In the genomic region with DNA sequence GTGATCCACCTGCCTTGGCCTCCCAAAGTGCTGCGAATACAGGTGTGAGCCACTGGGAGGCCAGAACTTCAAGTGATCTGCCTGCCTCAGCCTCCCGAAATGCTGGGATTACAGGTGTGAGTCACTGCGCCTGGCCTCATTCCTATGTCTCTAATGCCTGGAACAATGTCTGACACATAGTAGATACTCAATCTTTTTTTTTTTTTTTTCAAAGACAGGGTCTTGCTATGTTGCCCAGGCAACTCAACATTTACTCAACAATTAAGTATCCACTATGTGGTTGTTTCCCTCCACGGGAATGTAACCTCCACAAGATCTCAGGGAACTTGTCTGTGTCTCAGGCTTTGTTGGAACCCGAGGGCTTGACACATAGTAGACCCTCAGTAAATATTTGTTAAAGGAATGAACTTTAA, we compare ENCODE assay signal across 13 cellular contexts. TPM values are rescaled to one million over a fixed set of nuclear protein-coding genes. Genes with fewer than 3 reads are reported as not detected.
A peak's percentile ranks its signal among the peaks of the same experiment; 100 is the strongest.
DNase-seq lines count a peak whose midpoint lies in the region; ATAC-seq, FAIRE-seq and TF ChIP-seq lines count a peak whose summit lies in the region.
"Had no signal": no experiment of that assay in that cellular context is flagged by ENCODE, and none has a peak within 500 bp of the region (broad histone marks: within the 10 kb centered on the region; RNA-seq: fewer than 3 reads in every experiment).

No MANE protein-coding gene starts in this region.

- peaks cover 9% of the 10 kb centered on the region for H3K4me1 ChIP-seq in HUES64 (ENCODE audit: insufficient read depth, low read length)

- no peaks in the 10 kb centered on the region for H3K9me3 Mint-ChIP-seq in naive thymus-derived CD8-positive, alpha-beta T cell
- H3K9me3 Mint-ChIP-seq in activated CD8-positive, alpha-beta T cell treated with anti-CD3 and anti-CD28 coated beads for 36 hours, result peaks cover 2% of the 10 kb centered on the region
- H3K9me3 Mint-ChIP-seq: natural killer cell treated with Interleukin-12 subunit alpha and Interleukin-12 subunit beta and Interleukin-15 and Interleukin-18, amount 100 ng/mL, for 72 hours; stimulated activated effector memory CD8-positive, alpha-beta T cell treated with anti-CD3 and anti-CD28 coated beads, Interleukin-12 subunit alpha, Interleukin-12 subunit beta, amount 100 ng/mL, for 72 hours had no signal

- H3K9me3 ChIP-seq in HUES64 (ENCODE audit: insufficient read depth, low read depth, low read length), result no peaks in the 10 kb centered on the region; the same call in 1 of the 2 replicates

- H3K36me3 ChIP-seq in HUES64 (ENCODE audit: insufficient read depth, low read length) (no peaks in the 10 kb centered on the region), bronchial epithelial cell (ENCODE audit: control insufficient read depth, insufficient read depth, low read length) (no peaks in the 10 kb centered on the region)

- H3K27me3 Mint-ChIP-seq in naive thymus-derived CD8-positive, alpha-beta T cell, result no peaks in the 10 kb centered on the region
- H3K27me3 Mint-ChIP-seq in activated CD8-positive, alpha-beta T cell treated with anti-CD3 and anti-CD28 coated beads for 36 hours, result no peaks in the 10 kb centered on the region
- H3K27me3 Mint-ChIP-seq: natural killer cell treated with Interleukin-12 subunit alpha and Interleukin-12 subunit beta and Interleukin-15 and Interleukin-18, amount 100 ng/mL, for 72 hours had no signal

- peaks cover 8 to 44% (median 27%) of the 10 kb centered on the region in 4 donors for H3K4me1 Mint-ChIP-seq in naive thymus-derived CD8-positive, alpha-beta T cell
- peaks cover 10% of the 10 kb centered on the region for H3K4me1 Mint-ChIP-seq in activated CD8-positive, alpha-beta T cell treated with anti-CD3 and anti-CD28 coated beads for 36 hours (ENCODE audit: low read depth)

- POLR2A ChIA-PET in naive thymus-derived CD8-positive, alpha-beta T cell (lab: Charles Lee), result no interaction called here
- POLR2A ChIA-PET in activated CD8-positive, alpha-beta T cell treated with anti-CD3 and anti-CD28 coated beads for 36 hours (lab: Charles Lee), result no interaction called here

- no peak overlapping the region for H3K4me3 Mint-ChIP-seq in naive thymus-derived CD8-positive, alpha-beta T cell
- H3K4me3 Mint-ChIP-seq in activated CD8-positive, alpha-beta T cell treated with anti-CD3 and anti-CD28 coated beads for 36 hours, result no peak overlapping the region
- H3K4me3 Mint-ChIP-seq: CD14-positive monocyte; natural killer cell treated with Interleukin-12 subunit alpha and Interleukin-12 subunit beta and Interleukin-15 and Interleukin-18, amount 100 ng/mL, for 72 hours; stimulated activated effector memory CD8-positive, alpha-beta T cell treated with anti-CD3 and anti-CD28 coated beads, Interleukin-12 subunit alpha, Interleukin-12 subunit beta, amount 100 ng/mL, for 72 hours had no signal

- no peak for ATAC-seq in HG03139 (IDR thresholded peaks at IDR 0.05; ENCODE audit: unreplicated experiment)
- ATAC-seq in naive thymus-derived CD8-positive, alpha-beta T cell, result no peak
- ATAC-seq in activated CD8-positive, alpha-beta T cell treated with anti-CD3 and anti-CD28 coated beads for 36 hours, result no peak
- ATAC-seq: natural killer cell treated with Interleukin-12 subunit alpha and Interleukin-12 subunit beta and Interleukin-15 and Interleukin-18, amount 100 ng/mL, for 72 hours; stimulated activated effector memory CD8-positive, alpha-beta T cell treated with anti-CD3 and anti-CD28 coated beads, Interleukin-12 subunit alpha, Interleukin-12 subunit beta, amount 100 ng/mL, for 72 hours had no signal

- no peak overlapping the region for H3K4me3 ChIP-seq in AG09309 (ENCODE audit: control insufficient read depth, low read depth, low read length)
- no peak overlapping the region for H3K4me3 ChIP-seq in HUES64 (ENCODE audit: low read length)
- no peak overlapping the region for H3K4me3 ChIP-seq in bronchial epithelial cell (ENCODE audit: low read depth, low read length)

- 82% methylated on average over 5 of the region's 5 CpGs for WGBS in HUES64

- CTCF ChIA-PET in activated CD8-positive, alpha-beta T cell treated with anti-CD3 and anti-CD28 coated beads for 36 hours (lab: Charles Lee), result no interaction called here

- no peak overlapping the region for H3K27ac Mint-ChIP-seq in naive thymus-derived CD8-positive, alpha-beta T cell
- H3K27ac Mint-ChIP-seq in activated CD8-positive, alpha-beta T cell treated with anti-CD3 and anti-CD28 coated beads for 36 hours, result no peak overlapping the region
- H3K27ac Mint-ChIP-seq: natural killer cell treated with Interleukin-12 subunit alpha and Interleukin-12 subunit beta and Interleukin-15 and Interleukin-18, amount 100 ng/mL, for 72 hours; stimulated activated effector memory CD8-positive, alpha-beta T cell treated with anti-CD3 and anti-CD28 coated beads, Interleukin-12 subunit alpha, Interleukin-12 subunit beta, amount 100 ng/mL, for 72 hours had no signal

- H3K27me3 ChIP-seq in HUES64 (ENCODE audit: insufficient read depth, low read length) (no peaks in the 10 kb centered on the region), bronchial epithelial cell (ENCODE audit: control insufficient read depth, insufficient read depth, low read length) (no peaks in the 10 kb centered on the region)

- no peak for FAIRE-seq in bronchial epithelial cell (lab: Jason Lieb, UNC)

- no peak overlapping the region for H3K9ac ChIP-seq in HUES64 (ENCODE audit: low read depth, low read length)

- peak; percentile 17 for TF ChIP-seq CTCF in AG09309 (IDR thresholded peaks at IDR 0.05; ENCODE audit: control insufficient read depth, insufficient read depth, low read depth, low read length, missing control alignments)
- peak; percentile 16 for TF ChIP-seq CTCF in bronchial epithelial cell (IDR thresholded peaks at IDR 0.05; ENCODE audit: insufficient read depth, low read length, severe bottlenecking)
- TF ChIP-seq CTCF in activated CD8-positive, alpha-beta T cell treated with anti-CD3 and anti-CD28 coated beads for 36 hours (IDR thresholded peaks at IDR 0.05), result no peak

- no peak for DNase-seq in AG09309 (ENCODE audit: low read depth)
- peak; percentile 87 for DNase-seq in bronchial epithelial cell (ENCODE audit: low read depth)
- DNase-seq in kidney tubule cell (ENCODE audit: low spot score), result peak; percentile 89
- no peak for DNase-seq in posterior vena cava (ENCODE audit: low spot score)
- DNase-seq in naive thymus-derived CD8-positive, alpha-beta T cell, result no peak
- DNase-seq in activated CD8-positive, alpha-beta T cell treated with anti-CD3 and anti-CD28 coated beads for 36 hours, result no peak
- DNase-seq: hypothalamus, NCI-H1436 treated with DMSO at 0.1 percent for 48 hours had no signal

- H3K27ac ChIP-seq in HUES64 (ENCODE audit: low read depth, low read length), result peak overlapping the region; percentile 43; the same call in 1 of the 2 replicates

- no peaks in the 10 kb centered on the region for H3K36me3 Mint-ChIP-seq in naive thymus-derived CD8-positive, alpha-beta T cell
- H3K36me3 Mint-ChIP-seq in activated CD8-positive, alpha-beta T cell treated with anti-CD3 and anti-CD28 coated beads for 36 hours (ENCODE audit: low read depth), result peaks cover 4% of the 10 kb centered on the region
- H3K36me3 Mint-ChIP-seq: CD14-positive monocyte; natural killer cell treated with Interleukin-12 subunit alpha and Interleukin-12 subunit beta and Interleukin-15 and Interleukin-18, amount 100 ng/mL, for 72 hours; stimulated activated effector memory CD8-positive, alpha-beta T cell treated with anti-CD3 and anti-CD28 coated beads, Interleukin-12 subunit alpha, Interleukin-12 subunit beta, amount 100 ng/mL, for 72 hours had no signal

- intact Hi-C loops in posterior vena cava (cut with DNase I), result loop anchor here in 1 of 2 donors (10.0 kb wide), 1 partner anchor 65 kb away; no protein-coding TSS in a partner anchor
- intact Hi-C loops in activated CD8-positive, alpha-beta T cell treated with anti-CD3 and anti-CD28 coated beads for 36 hours (cut with micrococcal nuclease), result no loop called here

RNA-seq across cellular contexts. Expression of gene TMEM120B, which starts 3.1 kb away (rescaled TPM):
- polyA plus RNA-seq in HUES64 (2013, experiment 1 of 2), result 10.7 TPM
- polyA plus RNA-seq in HUES64 (2013, experiment 2 of 2), result 11.7 TPM
- total RNA-seq in bronchial epithelial cell (4.7 and 9.7 TPM in 2 replicates), posterior vena cava (10 to 100 TPM in 1 of 2 donors, 1 to 10 TPM in 1; 7.9 to 11.0 TPM)
- 10 to 100 TPM; 13.3 to 14.4 TPM for total RNA-seq in naive thymus-derived CD8-positive, alpha-beta T cell
- polyA plus RNA-seq in naive thymus-derived CD8-positive, alpha-beta T cell, result 1 to 10 TPM; 2.1 to 2.5 (median 2.4) TPM
- total RNA-seq in activated CD8-positive, alpha-beta T cell treated with anti-CD3 and anti-CD28 coated beads for 36 hours, result 10 to 100 TPM; 11.7 to 12.7 TPM

RNA-seq across cellular contexts. Expression of gene MORN3, which starts 40.0 kb away (rescaled TPM):
- polyA plus RNA-seq in HUES64 (2013, experiment 1 of 2), result 0.25 TPM
- 0.32 TPM for polyA plus RNA-seq in HUES64 (2013, experiment 2 of 2)
- 0.79 and 1.7 TPM in 2 replicates for total RNA-seq in bronchial epithelial cell
- under 1 TPM; 0.19 to 0.32 TPM for total RNA-seq in posterior vena cava
- 10 to 100 TPM; 13.3 to 14.0 TPM for total RNA-seq in naive thymus-derived CD8-positive, alpha-beta T cell
- polyA plus RNA-seq in naive thymus-derived CD8-positive, alpha-beta T cell, result 1 to 10 TPM; 1.1 to 4.8 (median 1.8) TPM
- total RNA-seq in activated CD8-positive, alpha-beta T cell treated with anti-CD3 and anti-CD28 coated beads for 36 hours, result 1 to 10 TPM in 1 of 2 experiments, under 1 TPM in 1; 0.51 to 1.1 TPM
- polyA plus RNA-seq: CD14-positive monocyte had no signal

Comparison
In these comparisons a context has a peak if more than half of its experiments do, and no peak if none do; other contexts are left out.
1. DNase-seq: peak in bronchial epithelial cell (single experiment) and kidney tubule cell (single experiment); none in AG09309 (single experiment), posterior vena cava (single experiment), naive thymus-derived CD8-positive, alpha-beta T cell (0 of 10) and activated CD8-positive, alpha-beta T cell treated with anti-CD3 and anti-CD28 coated beads for 36 hours (single experiment).